In genomic region chr15:33242165-33242564, GRCh38 we compare ENCODE assay signal across 9 cellular contexts. TPM values are rescaled to one million over a fixed set of nuclear protein-coding genes. Genes with fewer than 3 reads are reported as not detected.
DNase-seq lines count a peak whose midpoint lies in the region; ATAC-seq and TF ChIP-seq lines count a peak whose summit lies in the region.
"Had no signal": no experiment of that assay in that cellular context is flagged by ENCODE, and none has a peak within 500 bp of the region (broad histone marks: within the 10 kb centered on the region; RNA-seq: fewer than 3 reads in every experiment).

No MANE protein-coding gene starts in this region.

- CTCF ChIA-PET in CD4-positive, alpha-beta T cell (lab: Charles Lee) = no interaction called here

- no peak overlapping the region for H2BK12ac ChIP-seq in mesenchymal stem cell (ENCODE audit: low read length in 2 of 2)

- H3K4ac ChIP-seq in mesenchymal stem cell (ENCODE audit: low read depth in 1 of 2, low read length in 2 of 2) = no peak overlapping the region

- no peak overlapping the region for H3K23ac ChIP-seq in mesenchymal stem cell (ENCODE audit: low read length in 2 of 2)

- H3K4me1 ChIP-seq in mesenchymal stem cell (ENCODE audit: control insufficient read depth, insufficient read depth, low read depth, low read length) (peaks cover 9% of the 10 kb centered on the region), BE2C (no peaks in the 10 kb centered on the region; the same call in 1 of the 2 replicates)

- no peaks in the 10 kb centered on the region for H3K27me3 Mint-ChIP-seq in CD4-positive, alpha-beta T cell

- in situ Hi-C loops in astrocyte of the spinal cord (cut with HindIII; ENCODE audit: low sequenced_read_pairs) = no loop called here

- no peak overlapping the region for H2BK5ac ChIP-seq in mesenchymal stem cell (ENCODE audit: low read depth, low read length, poor library complexity, severe bottlenecking)

- no peak overlapping the region for H4K91ac ChIP-seq in mesenchymal stem cell (ENCODE audit: low read length)

- no peak overlapping the region for H2BK120ac ChIP-seq in mesenchymal stem cell (ENCODE audit: low read depth, low read length)

- H3K27ac Mint-ChIP-seq in CD4-positive, alpha-beta T cell = no peak overlapping the region

- H2AK5ac ChIP-seq in mesenchymal stem cell (ENCODE audit: low read length, severe bottlenecking) = no peak overlapping the region

- H3K18ac ChIP-seq in mesenchymal stem cell (ENCODE audit: low read depth in 1 of 2, low read length in 2 of 2) = no peak overlapping the region

- TF ChIP-seq CTCF in CD4-positive, alpha-beta T cell (IDR thresholded peaks at IDR 0.05) = no peak
- TF ChIP-seq CTCF in astrocyte of the spinal cord (IDR thresholded peaks at IDR 0.05; ENCODE audit: low read depth, low read length) = no peak
- TF ChIP-seq CTCF in BE2C (IDR thresholded peaks at IDR 0.05; ENCODE audit: low read depth, low read length) = no peak

- no peak overlapping the region for H3K4me3 Mint-ChIP-seq in CD4-positive, alpha-beta T cell

- POLR2A ChIA-PET in CD4-positive, alpha-beta T cell (lab: Charles Lee) = no interaction called here

- H3K79me1 ChIP-seq in mesenchymal stem cell (replicated peaks; ENCODE audit: low read length, poor library complexity, severe bottlenecking) = no peaks in the 10 kb centered on the region

- no peak overlapping the region for H2AFZ ChIP-seq in mesenchymal stem cell (ENCODE audit: low read depth, low read length)

- peak overlapping the region; percentile 51 for H3K9ac ChIP-seq in mesenchymal stem cell (ENCODE audit: low read length)
- H3K9ac ChIP-seq: KMS-11 had no signal

- H3K9me3 Mint-ChIP-seq in CD4-positive, alpha-beta T cell = no peaks in the 10 kb centered on the region

- H3K4me1 Mint-ChIP-seq in CD4-positive, alpha-beta T cell (ENCODE audit: low read depth) = peaks cover 20% of the 10 kb centered on the region

- no peak overlapping the region for H3K4me2 ChIP-seq in mesenchymal stem cell (ENCODE audit: low read length, poor library complexity, severe bottlenecking)
- H3K4me2 ChIP-seq: KMS-11 had no signal

- H3K27ac ChIP-seq in CD4-positive, alpha-beta T cell (ENCODE audit: low read depth, low read length) = no peak overlapping the region
- no peak overlapping the region for H3K27ac ChIP-seq in mesenchymal stem cell (ENCODE audit: low read length, poor library complexity, severe bottlenecking)
- H3K27ac ChIP-seq: KMS-11 had no signal

- H3K4me3 ChIP-seq in astrocyte of the spinal cord (ENCODE audit: low read depth, low read length) (no peak overlapping the region), mesenchymal stem cell (ENCODE audit: insufficient read depth in 1 of 2, low read depth in 1 of 2, low read length in 2 of 2) (no peak overlapping the region), BE2C (ENCODE audit: low read depth, low read length) (no peak overlapping the region)

- H3K36me3 Mint-ChIP-seq in CD4-positive, alpha-beta T cell (ENCODE audit: low read depth) = no peaks in the 10 kb centered on the region

- WGBS in mesenchymal stem cell = 10% methylated on average over 1 of the region's 1 CpG

- H3K9me3 ChIP-seq in CD4-positive, alpha-beta T cell (ENCODE audit: control insufficient read depth, low read length) = no peaks in the 10 kb centered on the region
- no peaks in the 10 kb centered on the region for H3K9me3 ChIP-seq in mesenchymal stem cell (ENCODE audit: control insufficient read depth, low read length)
- no peaks in the 10 kb centered on the region for H3K9me3 ChIP-seq in BE2C

- no peak overlapping the region for H4K8ac ChIP-seq in mesenchymal stem cell (ENCODE audit: low read length)

- DNase-seq in CD4-positive, alpha-beta T cell = no peak
- DNase-seq in HPDE6-E6E7 (ENCODE audit: extremely low spot score) (peak; percentile 96), astrocyte of the spinal cord (ENCODE audit: low read depth, low spot score) (peak; percentile 59), mesenchymal stem cell (peak; percentile 80), left cardiac atrium (no peak), inferior parietal cortex (ENCODE audit: extremely low spot score) (no peak), BE2C (no peak)

- intact Hi-C loops in CD4-positive, alpha-beta T cell (cut with DNase I, micrococcal nuclease) = no loop called here
- intact Hi-C loops in left cardiac atrium (cut with DNase I) = no loop called here

- no peaks in the 10 kb centered on the region for H3K27me3 ChIP-seq in CD4-positive, alpha-beta T cell (ENCODE audit: control insufficient read depth, insufficient read depth, low read length)
- H3K27me3 ChIP-seq in mesenchymal stem cell (ENCODE audit: control insufficient read depth in 1 of 2, insufficient read depth in 1 of 2, low read length in 2 of 2) (peaks cover 0 to 6% of the 10 kb centered on the region in 2 experiments), BE2C (no peaks in the 10 kb centered on the region)

- peak; percentile 52 for ATAC-seq in CD4-positive, alpha-beta T cell (ENCODE audit: poor library complexity)
- ATAC-seq in left cardiac atrium = no peak
- no peak for ATAC-seq in GM21526 (IDR thresholded peaks at IDR 0.05; ENCODE audit: low FRiP score, unreplicated experiment)

- no peak overlapping the region for H2BK15ac ChIP-seq in mesenchymal stem cell (ENCODE audit: low read depth, poor library complexity, severe bottlenecking)

- H3K36me3 ChIP-seq in mesenchymal stem cell (ENCODE audit: control insufficient read depth in 1 of 2, insufficient read depth in 2 of 2, low read depth in 1 of 2, low read length in 2 of 2) (no peaks in the 10 kb centered on the region), BE2C (no peaks in the 10 kb centered on the region)

- no peak overlapping the region for H3K14ac ChIP-seq in mesenchymal stem cell (ENCODE audit: low read length in 2 of 2)

RNA-seq across cellular contexts. Expression of gene FMN1, which starts 47.7 kb away (rescaled TPM):
- total RNA-seq in CD4-positive, alpha-beta T cell = under 1 TPM; 0.39 to 0.55 TPM
- polyA plus RNA-seq in mesenchymal stem cell (2013, experiment 1 of 2) = 0.22 TPM
- 0.33 TPM for polyA plus RNA-seq in mesenchymal stem cell (2013, experiment 2 of 2)
- 1 to 10 TPM; 5.4 to 9.4 TPM for total RNA-seq in left cardiac atrium
- 0.63 TPM for polyA plus RNA-seq in BE2C (2012; ENCODE audit: insufficient read depth, insufficient read length, low read depth)

Comparison
In these comparisons a context has a peak if more than half of its experiments do, and no peak if none do; other contexts are left out.
1. DNase-seq: peak in HPDE6-E6E7 (single experiment), astrocyte of the spinal cord (single experiment) and mesenchymal stem cell (single experiment); none in CD4-positive, alpha-beta T cell (0 of 10), left cardiac atrium (single experiment), inferior parietal cortex (single experiment) and BE2C (single experiment).
2. RNA of gene FMN1, which starts 47.7 kb away (total RNA-seq): 5.4 to 9.4 TPM in left cardiac atrium; 0.39 to 0.55 TPM in CD4-positive, alpha-beta T cell; every median in the first group is over 4 times any median in the second.